8 cellular contexts compared by ENCODE assay signal in genomic region chr9:71806916-71807315, GRCh38. TPM values are rescaled to one million over a fixed set of nuclear protein-coding genes. Genes with fewer than 3 reads are reported as not detected.
DNase-seq lines count a peak whose midpoint lies in the region; FAIRE-seq and TF ChIP-seq lines count a peak whose summit lies in the region.

No MANE protein-coding gene starts in this region.

- peaks cover 8% of the 10 kb centered on the region for H3K4me1 Mint-ChIP-seq in activated naive CD4-positive, alpha-beta T cell treated with anti-CD3 and anti-CD28 coated beads for 36 hours (ENCODE audit: low read depth)
- peaks cover 2% of the 10 kb centered on the region for H3K4me1 Mint-ChIP-seq in progenitor cell of endocrine pancreas (ENCODE audit: low read depth)

- DNase-seq in GM10266 (ENCODE audit: extremely low spot score) (peak; percentile 47), H54 (ENCODE audit: insufficient read length, low spot score) (peak; percentile 61), Kasumi-1 (lab: John Stamatoyannopoulos, UW) (peak; percentile 78 to 89), RPMI8226 (peak; percentile 58), germinal center (ENCODE audit: low spot score) (peak; percentile 62), progenitor cell of endocrine pancreas (ENCODE audit: low spot score, unreplicated experiment) (peak; percentile 14), mesenteric fat pad (ENCODE audit: low spot score) (no peak)
- peak; percentile 77 for DNase-seq in activated naive CD4-positive, alpha-beta T cell treated with anti-CD3 and anti-CD28 coated beads for 36 hours

- CTCF ChIA-PET in activated naive CD4-positive, alpha-beta T cell treated with anti-CD3 and anti-CD28 coated beads for 36 hours (lab: Charles Lee), result interaction anchor here (0.7 to 7.0 kb wide), 30 partner anchors 10 to 921 kb away, joined by 3 to 126 read pairs (median 4); no protein-coding TSS in a partner anchor

- H3K27ac Mint-ChIP-seq in activated naive CD4-positive, alpha-beta T cell treated with anti-CD3 and anti-CD28 coated beads for 36 hours, result no peak overlapping the region
- no peak overlapping the region for H3K27ac Mint-ChIP-seq in progenitor cell of endocrine pancreas

- no peak for TF ChIP-seq POLR2A in H54 (IDR thresholded peaks at IDR 0.05; ENCODE audit: low read depth, low read length)

- no peaks in the 10 kb centered on the region for H3K9me3 Mint-ChIP-seq in activated naive CD4-positive, alpha-beta T cell treated with anti-CD3 and anti-CD28 coated beads for 36 hours
- H3K9me3 Mint-ChIP-seq in progenitor cell of endocrine pancreas (ENCODE audit: low read depth), result no peaks in the 10 kb centered on the region

- peak; percentile 90 for TF ChIP-seq CTCF in GM10266 (IDR thresholded peaks at IDR 0.05; ENCODE audit: control insufficient read depth, insufficient read depth, low read depth, missing control alignments)
- peak; percentile 72 for TF ChIP-seq CTCF in progenitor cell of endocrine pancreas (IDR thresholded peaks at IDR 0.05; ENCODE audit: unreplicated experiment)

- no peak overlapping the region for H3K4me3 Mint-ChIP-seq in activated naive CD4-positive, alpha-beta T cell treated with anti-CD3 and anti-CD28 coated beads for 36 hours
- H3K4me3 Mint-ChIP-seq in progenitor cell of endocrine pancreas (ENCODE audit: low read depth), result no peak overlapping the region

- peak; percentile 98 for FAIRE-seq in H54 (lab: Jason Lieb, UNC)

- H3K36me3 Mint-ChIP-seq in activated naive CD4-positive, alpha-beta T cell treated with anti-CD3 and anti-CD28 coated beads for 36 hours (ENCODE audit: low read depth), result no peaks in the 10 kb centered on the region
- H3K36me3 Mint-ChIP-seq in progenitor cell of endocrine pancreas (ENCODE audit: insufficient read depth), result no peaks in the 10 kb centered on the region

- intact Hi-C loops in activated naive CD4-positive, alpha-beta T cell treated with anti-CD3 and anti-CD28 coated beads for 36 hours (cut with micrococcal nuclease), result loop anchor here (1.0 to 2.0 kb wide), 7 partner anchors 12 to 466 kb away; partner anchors contain the start of genes ABHD17B and C9orf85

- no peaks in the 10 kb centered on the region for H3K27me3 Mint-ChIP-seq in activated naive CD4-positive, alpha-beta T cell treated with anti-CD3 and anti-CD28 coated beads for 36 hours (ENCODE audit: low read depth)
- H3K27me3 Mint-ChIP-seq in progenitor cell of endocrine pancreas, result no peaks in the 10 kb centered on the region

RNA-seq across cellular contexts. Expression of gene CEMIP2, which starts 38.6 kb away (rescaled TPM):
- 10 to 100 TPM; 36.4 to 39.7 TPM for total RNA-seq in activated naive CD4-positive, alpha-beta T cell treated with anti-CD3 and anti-CD28 coated beads for 36 hours
- total RNA-seq in progenitor cell of endocrine pancreas, result 56.7 and 65.1 TPM in 2 replicates
- total RNA-seq in mesenteric fat pad, result 108 TPM
